5 cellular contexts compared by ENCODE assay signal in the genomic region with DNA sequence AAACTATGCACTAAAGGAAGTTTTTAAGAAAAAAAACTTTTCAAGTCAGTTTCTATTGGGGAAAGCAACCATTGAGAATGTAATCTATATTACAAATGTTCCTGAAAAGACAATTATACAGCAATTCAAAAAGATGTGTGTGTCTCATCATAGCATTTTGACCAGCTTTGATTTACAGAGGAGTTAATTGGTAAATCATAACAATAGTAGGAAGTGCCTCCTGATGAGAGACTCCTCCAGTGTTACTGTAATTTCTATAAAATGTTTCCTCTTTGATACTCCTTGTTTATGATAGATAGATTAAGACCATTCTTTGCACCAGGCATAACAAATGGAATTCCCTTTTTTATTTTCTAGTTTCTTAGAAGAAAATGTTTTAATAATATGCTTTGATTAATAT.
"Had no signal": no experiment of that assay in that cellular context is flagged by ENCODE, and none has a peak within 500 bp of the region (broad histone marks: within the 10 kb centered on the region; RNA-seq: fewer than 3 reads in every experiment).

No MANE protein-coding gene starts in this region.

- H3K27ac Mint-ChIP-seq: H9 had no signal

- H3K9me3 Mint-ChIP-seq: H9 had no signal

- H3K4me1 Mint-ChIP-seq: H9 had no signal

- DNase-seq: GM23248, H9, HCEC 1CT, IMR-90 had no signal

- H3K4me3 ChIP-seq: GM23248, K562 had no signal

- ATAC-seq: K562 had no signal

- H2AFZ ChIP-seq: GM23248 had no signal

- H3K27ac ChIP-seq: GM23248 had no signal

- H3K4me3 Mint-ChIP-seq: H9 had no signal
